In the genomic region with DNA sequence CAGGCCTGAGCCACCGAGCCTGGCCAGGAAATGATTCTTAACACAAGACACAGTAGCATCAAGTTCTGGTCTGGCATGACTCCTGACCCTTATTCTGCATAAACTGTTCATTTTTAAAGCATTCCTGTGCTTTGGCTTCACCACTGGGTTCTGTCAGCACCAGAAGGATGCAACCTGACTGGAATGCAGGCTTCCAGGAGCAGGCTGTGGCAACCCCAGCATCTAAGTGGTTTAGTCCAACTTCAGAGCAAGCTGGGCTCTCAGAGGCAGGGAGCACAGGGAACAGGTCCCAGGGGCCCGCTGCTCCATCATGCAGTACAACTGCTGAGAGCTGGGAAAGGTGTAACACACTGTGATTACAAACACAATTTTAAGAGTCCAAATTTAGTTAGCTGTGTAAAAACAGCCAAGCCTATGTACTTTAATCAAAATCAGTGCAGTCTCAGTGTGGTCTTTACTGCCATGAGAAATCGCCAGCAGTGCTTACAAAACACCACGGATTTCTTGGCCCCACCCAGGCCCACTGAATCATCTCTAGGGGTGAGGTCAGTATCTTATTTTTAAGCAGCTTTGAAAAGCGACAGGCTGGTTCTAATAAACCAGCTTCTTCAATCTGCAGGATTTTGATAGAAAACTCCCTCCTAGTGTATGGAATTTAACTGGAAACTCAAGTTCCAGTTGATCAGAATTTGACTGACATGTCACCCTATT, we compare ENCODE assay signal across 1 cellular context.
TF ChIP-seq lines count a peak whose summit lies in the region.

No MANE protein-coding gene starts in this region.

TF ChIP-seq in HepG2, 621 proteins besides CTCF, POLR2A, EP300 and RAD21:
- TF ChIP-seq, protein P1, sequence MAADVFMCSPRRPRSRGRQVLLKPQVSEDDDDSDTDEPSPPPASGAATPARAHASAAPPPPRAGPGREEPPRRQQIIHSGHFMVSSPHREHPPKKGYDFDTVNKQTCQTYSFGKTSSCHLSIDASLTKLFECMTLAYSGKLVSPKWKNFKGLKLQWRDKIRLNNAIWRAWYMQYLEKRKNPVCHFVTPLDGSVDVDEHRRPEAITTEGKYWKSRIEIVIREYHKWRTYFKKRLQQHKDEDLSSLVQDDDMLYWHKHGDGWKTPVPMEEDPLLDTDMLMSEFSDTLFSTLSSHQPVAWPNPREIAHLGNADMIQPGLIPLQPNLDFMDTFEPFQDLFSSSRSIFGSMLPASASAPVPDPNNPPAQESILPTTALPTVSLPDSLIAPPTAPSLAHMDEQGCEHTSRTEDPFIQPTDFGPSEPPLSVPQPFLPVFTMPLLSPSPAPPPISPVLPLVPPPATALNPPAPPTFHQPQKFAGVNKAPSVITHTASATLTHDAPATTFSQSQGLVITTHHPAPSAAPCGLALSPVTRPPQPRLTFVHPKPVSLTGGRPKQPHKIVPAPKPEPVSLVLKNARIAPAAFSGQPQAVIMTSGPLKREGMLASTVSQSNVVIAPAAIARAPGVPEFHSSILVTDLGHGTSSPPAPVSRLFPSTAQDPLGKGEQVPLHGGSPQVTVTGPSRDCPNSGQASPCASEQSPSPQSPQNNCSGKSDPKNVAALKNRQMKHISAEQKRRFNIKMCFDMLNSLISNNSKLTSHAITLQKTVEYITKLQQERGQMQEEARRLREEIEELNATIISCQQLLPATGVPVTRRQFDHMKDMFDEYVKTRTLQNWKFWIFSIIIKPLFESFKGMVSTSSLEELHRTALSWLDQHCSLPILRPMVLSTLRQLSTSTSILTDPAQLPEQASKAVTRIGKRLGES (CRISPR knock-in tag; IDR thresholded peaks at IDR 0.05; ENCODE audit: borderline replicate concordance): no peak
- TF ChIP-seq RBM22 (optimal IDR thresholded peaks at IDR 0.05; ENCODE audit: low read length): peak; percentile 28
TF ChIP-seq in HepG2: peak in this region for 1.
